In genomic region chr5:5524327-5524726, GRCh38 we compare ENCODE assay signal across 26 cellular contexts.
DNase-seq lines count a peak whose midpoint lies in the region; ATAC-seq and TF ChIP-seq lines count a peak whose summit lies in the region.
"Had no signal": no experiment of that assay in that cellular context is flagged by ENCODE, and none has a peak within 500 bp of the region (broad histone marks: within the 10 kb centered on the region; RNA-seq: fewer than 3 reads in every experiment).

No MANE protein-coding gene starts in this region.

- POLR2A ChIA-PET in activated CD8-positive, alpha-beta T cell treated with anti-CD3 and anti-CD28 coated beads, Interleukin-2, amount 10 ng/mL, durations not matched to agents 7 days and 5 days (lab: Charles Lee) = no interaction called here
- POLR2A ChIA-PET in naive thymus-derived CD4-positive, alpha-beta T cell (lab: Charles Lee) = no interaction called here

- no peaks in the 10 kb centered on the region for H4K20me1 ChIP-seq in GM23248 (ENCODE audit: insufficient read depth)

- no peaks in the 10 kb centered on the region for H3K9me3 ChIP-seq in GM23248 (ENCODE audit: low read depth)
- H3K9me3 ChIP-seq in naive thymus-derived CD4-positive, alpha-beta T cell (ENCODE audit: control insufficient read depth in 2 of 3, low read length in 3 of 3) = no peaks in the 10 kb centered on the region
- H3K9me3 ChIP-seq in esophagus squamous epithelium = no peaks in the 10 kb centered on the region
- H3K9me3 ChIP-seq in left lung = no peaks in the 10 kb centered on the region
- H3K9me3 ChIP-seq: BE2C, HAP-1, ovary had no signal

- no peak overlapping the region for H3K27ac ChIP-seq in GM23248
- no peak overlapping the region for H3K27ac ChIP-seq in naive thymus-derived CD4-positive, alpha-beta T cell (ENCODE audit: low read depth, low read length)
- H3K27ac ChIP-seq in esophagus squamous epithelium = no peak overlapping the region
- no peak overlapping the region for H3K27ac ChIP-seq in left lung
- H3K27ac ChIP-seq: ovary, SK-N-MC had no signal

- in situ Hi-C loops in GM23248 (cut with MboI) = no loop called here

- no peak for ATAC-seq in activated CD8-positive, alpha-beta T cell treated with anti-CD3 and anti-CD28 coated beads, Interleukin-2, amount 10 ng/mL, durations not matched to agents 7 days and 5 days
- ATAC-seq in naive thymus-derived CD4-positive, alpha-beta T cell = no peak
- ATAC-seq in left lung = no peak
- ATAC-seq: activated CD4-positive, CD25-positive, alpha-beta regulatory T cell treated with anti-CD3 and anti-CD28 coated beads, Interleukin-2, amount 50 U/mL, for 24 hours had no signal

- H3K36me3 ChIP-seq in GM23248 (ENCODE audit: low read depth) (no peaks in the 10 kb centered on the region), esophagus squamous epithelium (no peaks in the 10 kb centered on the region), left lung (no peaks in the 10 kb centered on the region)
- no peaks in the 10 kb centered on the region for H3K36me3 ChIP-seq in naive thymus-derived CD4-positive, alpha-beta T cell (ENCODE audit: control insufficient read depth in 2 of 3, insufficient read depth in 3 of 3, low read length in 3 of 3)
- H3K36me3 ChIP-seq: BE2C, HAP-1, ovary, spleen had no signal

- peaks cover 20% of the 10 kb centered on the region for H3K4me1 Mint-ChIP-seq in T-helper 2 cell treated with Interferon-gamma antibody and Interleukin-4, amounts not matched to agents 5 μg/mL and 100 μg/mL, for 36 hours (ENCODE audit: low read depth)
- peaks cover 21% of the 10 kb centered on the region for H3K4me1 Mint-ChIP-seq in activated CD8-positive, alpha-beta T cell treated with anti-CD3 and anti-CD28 coated beads, Interleukin-2, amount 10 ng/mL, durations not matched to agents 7 days and 5 days (ENCODE audit: low read depth)
- H3K4me1 Mint-ChIP-seq in naive thymus-derived CD4-positive, alpha-beta T cell = peaks cover 1 to 25% (median 17%) of the 10 kb centered on the region in 7 donors

- intact Hi-C loops in naive thymus-derived CD4-positive, alpha-beta T cell (cut with micrococcal nuclease) = no loop called here
- intact Hi-C loops in esophagus squamous epithelium (cut with DNase I) (no loop called here), left lung (cut with DNase I) (no loop called here)

- 7 to 13% methylated on average over 3 of the region's 3 CpGs for WGBS in GM23248 (ENCODE audit: low coverage in 1 of 2, low lambda C conversion rate in 2 of 2, missing lambda C conversion rate in 2 of 2), 2 experiments
- 74 to 80% methylated on average over 3 of the region's 3 CpGs for WGBS in esophagus squamous epithelium, 2 donors

- H3K27ac Mint-ChIP-seq in T-helper 2 cell treated with Interferon-gamma antibody and Interleukin-4, amounts not matched to agents 5 μg/mL and 100 μg/mL, for 36 hours = peak overlapping the region; percentile 51
- peak overlapping the region; percentile 88 for H3K27ac Mint-ChIP-seq in activated CD8-positive, alpha-beta T cell treated with anti-CD3 and anti-CD28 coated beads, Interleukin-2, amount 10 ng/mL, durations not matched to agents 7 days and 5 days
- peak overlapping the region in 6 of 9 donors; percentile 64 to 88 (median 78) for H3K27ac Mint-ChIP-seq in naive thymus-derived CD4-positive, alpha-beta T cell

- no peaks in the 10 kb centered on the region for H3K79me2 ChIP-seq in GM23248 (ENCODE audit: insufficient read depth)

- peaks cover 7% of the 10 kb centered on the region for H3K36me3 Mint-ChIP-seq in T-helper 2 cell treated with Interferon-gamma antibody and Interleukin-4, amounts not matched to agents 5 μg/mL and 100 μg/mL, for 36 hours (ENCODE audit: low read depth)
- H3K36me3 Mint-ChIP-seq in activated CD8-positive, alpha-beta T cell treated with anti-CD3 and anti-CD28 coated beads, Interleukin-2, amount 10 ng/mL, durations not matched to agents 7 days and 5 days (ENCODE audit: low read depth) = peaks cover 30% of the 10 kb centered on the region
- H3K36me3 Mint-ChIP-seq in naive thymus-derived CD4-positive, alpha-beta T cell = peaks cover 3 to 34% (median 6%) of the 10 kb centered on the region in 5 donors

- H3K9me3 Mint-ChIP-seq in T-helper 2 cell treated with Interferon-gamma antibody and Interleukin-4, amounts not matched to agents 5 μg/mL and 100 μg/mL, for 36 hours = peaks cover 20% of the 10 kb centered on the region
- peaks cover 30% of the 10 kb centered on the region for H3K9me3 Mint-ChIP-seq in activated CD8-positive, alpha-beta T cell treated with anti-CD3 and anti-CD28 coated beads, Interleukin-2, amount 10 ng/mL, durations not matched to agents 7 days and 5 days (ENCODE audit: insufficient read depth)
- H3K9me3 Mint-ChIP-seq in naive thymus-derived CD4-positive, alpha-beta T cell = peaks cover 0 to 23% (median 7%) of the 10 kb centered on the region in 11 donors

- CTCF ChIA-PET in activated CD8-positive, alpha-beta T cell treated with anti-CD3 and anti-CD28 coated beads, Interleukin-2, amount 10 ng/mL, durations not matched to agents 7 days and 5 days (lab: Charles Lee) = no interaction called here
- CTCF ChIA-PET in naive thymus-derived CD4-positive, alpha-beta T cell (lab: Charles Lee) = no interaction called here

- DNase-seq in T-helper 2 cell treated with Interferon-gamma antibody and Interleukin-4, amounts not matched to agents 5 μg/mL and 100 μg/mL, for 36 hours (ENCODE audit: low spot score) = no peak
- DNase-seq in T-helper 2 cell (no peak), GM23248 (no peak), esophagus squamous epithelium (lab: John Stamatoyannopoulos, UW) (no peak), left lung (no peak), GM03348 (ENCODE audit: low spot score) (no peak)
- DNase-seq in activated CD8-positive, alpha-beta T cell treated with anti-CD3 and anti-CD28 coated beads, Interleukin-2, amount 10 ng/mL, durations not matched to agents 7 days and 5 days = no peak
- DNase-seq in naive thymus-derived CD4-positive, alpha-beta T cell = no peak
- DNase-seq: 8988T; activated CD8-positive, alpha-beta memory T cell treated with anti-CD3 and anti-CD28 coated beads, Interleukin-2, amount 50 U/mL, for 4 hours; activated gamma-delta T cell treated with Interleukin-2 at 50 U/mL for 16 hours; aorta; BE2C; dermis blood vessel endothelial cell; glutamatergic neuron; mesendoderm; NCI-H146; NCI-H2171; NCI-H524 treated with DMSO at 0.1 percent for 48 hours; ovary; spleen; stimulated activated CD4-positive, alpha-beta T cell treated with anti-CD3 and anti-CD28 coated beads, Interleukin-4, amount 100 ng/mL, for 1 hour; trophoblast cell had no signal

- 0 out of 2 replicates have a peak overlapping the region, but pooled peaks have one; percentile 74 for H2AFZ ChIP-seq in GM23248

- no peak for TF ChIP-seq CTCF in esophagus squamous epithelium (IDR thresholded peaks at IDR 0.05)
- no peak for TF ChIP-seq CTCF in left lung (IDR thresholded peaks at IDR 0.05)

- H3K4me2 ChIP-seq in GM23248 (ENCODE audit: unreplicated experiment) = no peak overlapping the region

- no peaks in the 10 kb centered on the region for H3F3A ChIP-seq in GM23248 (ENCODE audit: insufficient read depth)

- H3K27me3 ChIP-seq in GM23248 (replicated peaks; ENCODE audit: insufficient read depth) (no peaks in the 10 kb centered on the region), esophagus squamous epithelium (no peaks in the 10 kb centered on the region), left lung (no peaks in the 10 kb centered on the region)
- no peaks in the 10 kb centered on the region for H3K27me3 ChIP-seq in naive thymus-derived CD4-positive, alpha-beta T cell (ENCODE audit: control insufficient read depth in 2 of 2, insufficient read depth in 2 of 2, low read length in 2 of 2)
- H3K27me3 ChIP-seq: BE2C, ovary, spleen had no signal

- H3K27me3 Mint-ChIP-seq in T-helper 2 cell treated with Interferon-gamma antibody and Interleukin-4, amounts not matched to agents 5 μg/mL and 100 μg/mL, for 36 hours (ENCODE audit: low read depth) = no peaks in the 10 kb centered on the region
- H3K27me3 Mint-ChIP-seq in activated CD8-positive, alpha-beta T cell treated with anti-CD3 and anti-CD28 coated beads, Interleukin-2, amount 10 ng/mL, durations not matched to agents 7 days and 5 days (ENCODE audit: low read depth) = no peaks in the 10 kb centered on the region
- H3K27me3 Mint-ChIP-seq in naive thymus-derived CD4-positive, alpha-beta T cell = peaks cover 0 to 3% (median 0%) of the 10 kb centered on the region in 5 donors

- no peak for TF ChIP-seq POLR2A in esophagus squamous epithelium (IDR thresholded peaks at IDR 0.05)

- no peaks in the 10 kb centered on the region for H3K9me2 ChIP-seq in GM23248 (ENCODE audit: insufficient read depth)

- no peak overlapping the region for H3K4me3 ChIP-seq in GM23248
- H3K4me3 ChIP-seq in naive thymus-derived CD4-positive, alpha-beta T cell (ENCODE audit: low read length) = no peak overlapping the region
- no peak overlapping the region for H3K4me3 ChIP-seq in esophagus squamous epithelium
- no peak overlapping the region for H3K4me3 ChIP-seq in left lung
- H3K4me3 ChIP-seq: HAP-1, ovary, SK-N-MC had no signal

- peak overlapping the region; percentile 33 for H3K4me3 Mint-ChIP-seq in T-helper 2 cell treated with Interferon-gamma antibody and Interleukin-4, amounts not matched to agents 5 μg/mL and 100 μg/mL, for 36 hours
- H3K4me3 Mint-ChIP-seq in activated CD8-positive, alpha-beta T cell treated with anti-CD3 and anti-CD28 coated beads, Interleukin-2, amount 10 ng/mL, durations not matched to agents 7 days and 5 days = no peak overlapping the region
- peak overlapping the region in 8 of 10 donors; percentile 2 to 69 (median 26) for H3K4me3 Mint-ChIP-seq in naive thymus-derived CD4-positive, alpha-beta T cell

- H3K9ac ChIP-seq in GM23248 = no peak overlapping the region

- H3K4me1 ChIP-seq in GM23248 (ENCODE audit: insufficient read depth) (no peaks in the 10 kb centered on the region), esophagus squamous epithelium (no peaks in the 10 kb centered on the region), left lung (no peaks in the 10 kb centered on the region)
- H3K4me1 ChIP-seq in naive thymus-derived CD4-positive, alpha-beta T cell (ENCODE audit: control insufficient read depth in 2 of 2, insufficient read depth in 2 of 2, low read length in 2 of 2) = peaks cover 0 to 3% of the 10 kb centered on the region in 2 donors
- H3K4me1 ChIP-seq: BE2C, HAP-1 had no signal
